ENCODE assay signal across 8 cellular contexts in the genomic region with DNA sequence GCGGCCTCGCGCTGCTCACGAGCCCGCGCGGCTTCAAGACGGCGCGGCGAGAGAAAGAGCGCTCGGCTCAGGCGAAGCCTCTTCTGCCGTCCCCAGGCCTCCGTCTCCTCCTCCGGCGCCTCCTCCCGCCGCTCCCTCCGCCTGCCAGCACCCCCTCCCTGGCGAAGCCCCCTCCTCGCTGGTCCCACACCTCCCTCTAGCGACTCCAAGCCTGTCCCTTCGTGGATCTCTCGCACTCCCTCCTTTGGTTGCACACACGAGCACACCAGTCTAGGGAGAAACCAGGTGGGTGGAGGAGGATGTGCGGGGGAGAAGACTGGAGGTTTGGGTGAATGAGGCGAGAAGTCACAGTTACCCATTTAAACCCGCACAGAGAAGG. TPM values are rescaled to one million over a fixed set of nuclear protein-coding genes. Genes with fewer than 3 reads are reported as not detected.
A peak's percentile ranks its signal among the peaks of the same experiment; 100 is the strongest.
DNase-seq lines count a peak whose midpoint lies in the region; ATAC-seq, FAIRE-seq and TF ChIP-seq lines count a peak whose summit lies in the region.

Gene CAMK2D (minus strand): TSS at position 57 of the 379 bp plus-strand sequence. CDS start 670 bp downstream, outside the sequence.

- DNase-seq in GM12892 (ENCODE audit: insufficient read length) (peak; percentile 39), NCI-H1436 treated with DMSO at 0.1 percent for 48 hours (lab: John Stamatoyannopoulos, UW) (peak; percentile 64), T-helper 2 cell (peak; percentile 50 to 90 (median 76)), astrocyte of the spinal cord (ENCODE audit: low read depth, low spot score) (peak; percentile 93), hippocampal formation (lab: John Stamatoyannopoulos, UW) (peak; percentile 87 to 96), retina (peak; percentile 92), GM19240 (ENCODE audit: insufficient read length, low spot score) (no peak)

- no peak for FAIRE-seq in GM12892 (lab: Jason Lieb, UNC)

- H3K4me3 ChIP-seq in astrocyte of the spinal cord (ENCODE audit: low read depth, low read length) = peak within 1 kb of the TSS; percentile 91

- peak; percentile 79 for TF ChIP-seq CTCF in astrocyte of the spinal cord (IDR thresholded peaks at IDR 0.05; ENCODE audit: low read depth, low read length)

- no peak for TF ChIP-seq POLR2A in GM12892 (IDR thresholded peaks at IDR 0.05; ENCODE audit: low read depth, low read length)

- ATAC-seq in HG02840 (IDR thresholded peaks at IDR 0.05; ENCODE audit: low FRiP score, unreplicated experiment) = peak; percentile 45

- in situ Hi-C loops in astrocyte of the spinal cord (cut with HindIII; ENCODE audit: low sequenced_read_pairs) = no loop called here

RNA-seq across cellular contexts. Expression of gene CAMK2D, which starts in this region (rescaled TPM):
- polyA plus RNA-seq in GM12892 (2012; ENCODE audit: missing spikeins) = 10.2 TPM
